Comparison of ENCODE assay signal across 9 cellular contexts in the genomic region with DNA sequence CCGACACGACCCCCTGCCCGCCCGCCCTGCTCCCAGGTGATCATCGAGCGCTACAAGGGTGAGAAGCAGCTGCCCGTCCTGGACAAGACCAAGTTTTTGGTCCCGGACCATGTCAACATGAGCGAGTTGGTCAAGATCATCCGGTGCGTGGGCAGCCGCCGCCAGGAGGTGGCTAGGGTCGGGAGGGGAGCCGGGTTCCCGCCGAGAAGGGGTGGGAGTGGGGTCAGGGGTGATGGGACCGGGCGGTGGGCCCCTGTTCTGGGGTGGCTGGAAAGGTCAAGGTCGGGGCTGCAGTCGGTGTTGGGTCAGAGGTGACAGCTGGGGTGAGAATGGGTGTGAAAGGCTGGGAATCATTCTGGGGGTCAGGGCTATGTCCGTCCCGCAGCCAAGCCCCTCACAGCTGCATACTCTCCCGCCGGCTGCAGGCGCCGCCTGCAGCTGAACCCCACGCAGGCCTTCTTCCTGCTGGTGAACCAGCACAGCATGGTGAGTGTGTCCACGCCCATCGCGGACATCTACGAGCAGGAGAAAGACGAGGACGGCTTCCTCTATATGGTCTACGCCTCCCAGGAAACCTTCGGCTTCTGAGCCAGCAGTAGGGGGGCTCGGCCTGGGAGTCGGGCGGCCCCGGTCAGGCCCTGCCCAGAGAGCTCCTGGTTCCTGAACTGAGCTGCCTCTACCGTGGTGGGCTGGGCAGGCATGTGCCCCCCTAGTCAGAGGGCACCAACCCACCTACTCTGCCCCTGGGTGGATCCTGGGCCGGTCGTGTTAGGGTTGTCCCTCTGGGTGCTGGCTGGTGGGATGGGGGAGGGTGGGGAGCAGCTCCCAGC. TPM values are rescaled to one million over a fixed set of nuclear protein-coding genes. Genes with fewer than 3 reads are reported as not detected.
DNase-seq lines count a peak whose midpoint lies in the region; ATAC-seq, FAIRE-seq and TF ChIP-seq lines count a peak whose summit lies in the region.
"Had no signal": no experiment of that assay in that cellular context is flagged by ENCODE, and none has a peak within 500 bp of the region (broad histone marks: within the 10 kb centered on the region; RNA-seq: fewer than 3 reads in every experiment).

No MANE protein-coding gene starts in this region.

- TF ChIP-seq POLR2A in lower leg skin (IDR thresholded peaks at IDR 0.05) (no peak), GM12892 (IDR thresholded peaks at IDR 0.05; ENCODE audit: low read depth, low read length) (no peak)

- peak overlapping the region; percentile 77 for H3K4me3 Mint-ChIP-seq in astrocyte (ENCODE audit: unreplicated experiment)

- no peaks in the 10 kb centered on the region for H3K9me2 ChIP-seq in PC-3 (replicated peaks; ENCODE audit: low read length)

- H3K27ac Mint-ChIP-seq in astrocyte (ENCODE audit: unreplicated experiment): no peak overlapping the region

- H3K4me2 ChIP-seq in PC-3 (ENCODE audit: low read length) (no peak overlapping the region), astrocyte (ENCODE audit: low read length) (peak overlapping the region; percentile 92), smooth muscle cell (peak overlapping the region; percentile 95)

- H3K4me3 ChIP-seq in PC-3 (ENCODE audit: low read length): no peak overlapping the region
- H3K4me3 ChIP-seq in astrocyte (ENCODE audit: insufficient read depth, low read depth, low read length): no peak overlapping the region
- H3K4me3 ChIP-seq in smooth muscle cell: peak overlapping the region; percentile 80
- no peak overlapping the region for H3K4me3 ChIP-seq in lower leg skin (ENCODE audit: low read depth, poor library complexity, severe bottlenecking)

- WGBS in smooth muscle cell (ENCODE audit: low lambda C conversion rate): 70% methylated on average over 30 of the region's 43 CpGs
- 62 to 71% methylated on average over 36 to 43 of the region's 43 CpGs for WGBS in lower leg skin, 2 donors

- CTCF ChIA-PET in PC-3 (lab: Charles Lee): no interaction called here

- peaks cover 3% of the 10 kb centered on the region for H3K4me1 Mint-ChIP-seq in astrocyte (ENCODE audit: low read depth, unreplicated experiment)

- H3K4me1 ChIP-seq in PC-3 (ENCODE audit: insufficient read depth, low read length) (peaks cover 4% of the 10 kb centered on the region; the same call in 1 of the 2 replicates), astrocyte (ENCODE audit: insufficient read depth, low read length) (peaks cover 5% of the 10 kb centered on the region), smooth muscle cell (ENCODE audit: low read depth) (no peaks in the 10 kb centered on the region)

- no peak for TF ChIP-seq CTCF in PC-3 (conservative IDR thresholded peaks at IDR 0.05; ENCODE audit: low read depth, low read length)
- TF ChIP-seq CTCF in astrocyte (IDR thresholded peaks at IDR 0.05; ENCODE audit: insufficient read depth, low read depth, low read length): no peak
- TF ChIP-seq CTCF in smooth muscle cell (IDR thresholded peaks at IDR 0.05; ENCODE audit: borderline replicate concordance, insufficient read depth, poor library complexity, severe bottlenecking): no peak
- no peak for TF ChIP-seq CTCF in lower leg skin (IDR thresholded peaks at IDR 0.05)

- H3K9me3 ChIP-seq in PC-3 (ENCODE audit: low read length) (no peaks in the 10 kb centered on the region), astrocyte (ENCODE audit: insufficient read depth, low read depth, low read length) (no peaks in the 10 kb centered on the region), smooth muscle cell (replicated peaks; ENCODE audit: low read depth) (no peaks in the 10 kb centered on the region)

- H3K9ac ChIP-seq in PC-3 (ENCODE audit: low read length): no peak overlapping the region
- peak overlapping the region; percentile 86 for H3K9ac ChIP-seq in astrocyte (ENCODE audit: low read length)
- H3K9ac ChIP-seq in smooth muscle cell (ENCODE audit: low read depth): peak overlapping the region; percentile 95

- no peak overlapping the region for H3K27ac ChIP-seq in PC-3 (ENCODE audit: low read length)
- H3K27ac ChIP-seq in astrocyte (ENCODE audit: low read depth, low read length): no peak overlapping the region
- H3K27ac ChIP-seq in smooth muscle cell (ENCODE audit: low read depth): peak overlapping the region; percentile 74

- no peaks in the 10 kb centered on the region for H3K36me3 ChIP-seq in PC-3 (ENCODE audit: low read depth, low read length)
- no peaks in the 10 kb centered on the region for H3K36me3 ChIP-seq in astrocyte (ENCODE audit: insufficient read depth, low read length)
- H3K36me3 ChIP-seq in smooth muscle cell (ENCODE audit: low read depth): no peaks in the 10 kb centered on the region

- no peaks in the 10 kb centered on the region for H3K36me3 Mint-ChIP-seq in astrocyte (ENCODE audit: low read depth, unreplicated experiment)

- intact Hi-C loops in PC-3 (cut with micrococcal nuclease) (no loop called here), lower leg skin (cut with DNase I; ENCODE audit: low total_unique reads) (no loop called here)

- POLR2A ChIA-PET in PC-3 (lab: Charles Lee; ENCODE audit: unreplicated experiment): no interaction called here

- TSS peak; percentile 44 for BruUV-seq in PC-3 (replicated peaks; lab: Mats Ljungman, UMichigan)

- no peaks in the 10 kb centered on the region for H3K9me3 Mint-ChIP-seq in astrocyte (ENCODE audit: unreplicated experiment)

- no peaks in the 10 kb centered on the region for H3K27me3 Mint-ChIP-seq in astrocyte (ENCODE audit: low read depth, unreplicated experiment)

- no peak for ATAC-seq in PC-3

- no peaks in the 10 kb centered on the region for H3K79me2 ChIP-seq in PC-3 (ENCODE audit: low read length)
- no peaks in the 10 kb centered on the region for H3K79me2 ChIP-seq in astrocyte (ENCODE audit: insufficient read depth, low read length)
- H3K79me2 ChIP-seq in smooth muscle cell (ENCODE audit: low read depth): no peaks in the 10 kb centered on the region

- no peak for DNase-seq in PC-3
- no peak for DNase-seq in astrocyte (ENCODE audit: low read depth)
- peak; percentile 36 for DNase-seq in iPS-NIHi11 (ENCODE audit: low spot score)
- no peak for DNase-seq in smooth muscle cell (lab: John Stamatoyannopoulos, UW; ENCODE audit: unreplicated experiment)
- DNase-seq in lower leg skin (ENCODE audit: low spot score in 2 of 2): no peak
- no peak for DNase-seq in GM12892 (ENCODE audit: insufficient read length)
- DNase-seq in cortex of kidney (lab: John Stamatoyannopoulos, UW): no peak
- DNase-seq in AG20443 (ENCODE audit: low spot score): no peak
- DNase-seq: NCI-H1436 had no signal

- no peak overlapping the region for H2AFZ ChIP-seq in PC-3 (ENCODE audit: low read length)
- H2AFZ ChIP-seq in astrocyte (ENCODE audit: low read depth, low read length): no peak overlapping the region
- no peak overlapping the region for H2AFZ ChIP-seq in smooth muscle cell (ENCODE audit: low read depth)

- FAIRE-seq in astrocyte (lab: Jason Lieb, UNC) (no peak), GM12892 (lab: Jason Lieb, UNC) (no peak)

- H4K20me1 ChIP-seq in PC-3 (ENCODE audit: low read length): no peaks in the 10 kb centered on the region
- H4K20me1 ChIP-seq in astrocyte (ENCODE audit: insufficient read depth, low read length): peaks cover 8% of the 10 kb centered on the region
- no peaks in the 10 kb centered on the region for H4K20me1 ChIP-seq in smooth muscle cell (ENCODE audit: low read depth)

- H3K27me3 ChIP-seq in PC-3 (ENCODE audit: low read length): no peaks in the 10 kb centered on the region
- H3K27me3 ChIP-seq in astrocyte (ENCODE audit: insufficient read depth, low read length): no peaks in the 10 kb centered on the region
- H3K27me3 ChIP-seq in smooth muscle cell (ENCODE audit: low read depth): no peaks in the 10 kb centered on the region

- H3F3A ChIP-seq in PC-3 (ENCODE audit: low read length, unreplicated experiment): no peaks in the 10 kb centered on the region
- H3F3A ChIP-seq in smooth muscle cell (ENCODE audit: low read depth): no peaks in the 10 kb centered on the region

RNA-seq across cellular contexts. Expression of a gene that starts 1.0 kb away (rescaled TPM):
- total RNA-seq in PC-3 (2014; rRNA removed): 0.22 and 2.7 TPM in 2 replicates
- total RNA-seq in astrocyte: 48.9 and 52.3 TPM in 2 replicates
- total RNA-seq in smooth muscle cell: 32.4 and 47.8 TPM in 2 replicates
- 84.0 and 95.4 TPM in 2 replicates for polyA plus RNA-seq in smooth muscle cell
- 100 to 1,000 TPM; 127 to 293 (median 147) TPM for total RNA-seq in lower leg skin
- 1.3 TPM for polyA plus RNA-seq in GM12892 (2012; ENCODE audit: missing spikeins)

RNA-seq across cellular contexts. Expression of a gene that starts 43.3 kb away (rescaled TPM):
- 153 and 177 TPM in 2 replicates for total RNA-seq in PC-3 (2014; rRNA removed)
- 112 and 118 TPM in 2 replicates for total RNA-seq in astrocyte
- 185 and 224 TPM in 2 replicates for total RNA-seq in smooth muscle cell
- polyA plus RNA-seq in smooth muscle cell: 202 and 266 TPM in 2 replicates
- 100 to 1,000 TPM; 162 to 232 (median 193) TPM for total RNA-seq in lower leg skin
- polyA plus RNA-seq in GM12892 (2012; ENCODE audit: missing spikeins): 123 TPM
